ENCODE assay signal across 8 cellular contexts in genomic region chr5:76582252-76583162, GRCh38. TPM values are rescaled to one million over a fixed set of nuclear protein-coding genes. Genes with fewer than 3 reads are reported as not detected.
DNase-seq lines count a peak whose midpoint lies in the region; ATAC-seq and TF ChIP-seq lines count a peak whose summit lies in the region.

No MANE protein-coding gene starts in this region.

- TF ChIP-seq CTCF in GM13976 (IDR thresholded peaks at IDR 0.05; ENCODE audit: borderline replicate concordance, control extremely low read depth, extremely low read depth, insufficient read depth, missing control alignments) (no peak), choroid plexus epithelial cell (conservative IDR thresholded peaks at IDR 0.05; ENCODE audit: low read depth, low read length) (no peak), foreskin fibroblast (IDR thresholded peaks at IDR 0.05; ENCODE audit: low read depth, low read length) (no peak)

- H3K27ac ChIP-seq in Karpas-422 (ENCODE audit: low read length) = no peak overlapping the region

- H3K79me2 ChIP-seq in Karpas-422 (ENCODE audit: low read length) = no peaks in the 10 kb centered on the region

- H3K27me3 ChIP-seq in Karpas-422 (ENCODE audit: low read length) = no peaks in the 10 kb centered on the region

- H3K36me3 ChIP-seq in Karpas-422 (ENCODE audit: insufficient read depth, low read length) = no peaks in the 10 kb centered on the region

- no peak overlapping the region for H3K9ac ChIP-seq in Karpas-422 (ENCODE audit: low read length)

- no peaks in the 10 kb centered on the region for H3K4me1 ChIP-seq in Karpas-422 (ENCODE audit: low read length)

- H3K9me2 ChIP-seq in Karpas-422 (replicated peaks; ENCODE audit: insufficient read depth, low read length) = no peaks in the 10 kb centered on the region

- H3K4me3 ChIP-seq in choroid plexus epithelial cell (ENCODE audit: low read depth, low read length) (no peak overlapping the region), Karpas-422 (ENCODE audit: low read length) (no peak overlapping the region), foreskin fibroblast (ENCODE audit: low read depth in 1 of 2, low read length in 2 of 2) (no peak overlapping the region)

- H4K20me1 ChIP-seq in Karpas-422 (ENCODE audit: insufficient read depth, low read depth, low read length) = no peaks in the 10 kb centered on the region

- no peak overlapping the region for H3K4me2 ChIP-seq in Karpas-422 (ENCODE audit: low read depth, low read length, poor library complexity, severe bottlenecking)

- in situ Hi-C loops in GM13976 (cut with MboI; ENCODE audit: low sequenced_read_pairs, unreplicated experiment) = no loop called here

- peak; percentile 82 for ATAC-seq in GM21528 (IDR thresholded peaks at IDR 0.05; ENCODE audit: low FRiP score, unreplicated experiment)

- H2AFZ ChIP-seq in Karpas-422 (ENCODE audit: low read length) = no peak overlapping the region

- H3K9me3 ChIP-seq in Karpas-422 (ENCODE audit: low read length) = no peaks in the 10 kb centered on the region

- DNase-seq in GM13976 (ENCODE audit: low spot score) = peak; percentile 35
- peak; percentile 19 to 31 for DNase-seq in Kasumi-1 (lab: John Stamatoyannopoulos, UW)
- DNase-seq in choroid plexus epithelial cell (ENCODE audit: low read depth) = peak; percentile 42
- DNase-seq in DMS79 (lab: John Stamatoyannopoulos, UW) = no peak
- no peak for DNase-seq in Karpas-422
- no peak for DNase-seq in foreskin fibroblast
- no peak for DNase-seq in activated CD4-positive, alpha-beta T cell treated with anti-CD3 and anti-CD28 coated beads for 1 hour

RNA-seq across cellular contexts. Expression of gene F2RL2, which starts 40.7 kb away (rescaled TPM):
- not detected in 2 replicates for total RNA-seq in Karpas-422 (2014; rRNA removed; shearing (Covaris generic); ENCODE audit: low replicate concordance)

Comparison
In these comparisons a context has a peak if more than half of its experiments do, and no peak if none do; other contexts are left out.
1. DNase-seq: peak in GM13976 (single experiment), Kasumi-1 (2 of 2) and choroid plexus epithelial cell (single experiment); none in DMS79 (single experiment), Karpas-422 (single experiment), foreskin fibroblast (0 of 2) and activated CD4-positive, alpha-beta T cell treated with anti-CD3 and anti-CD28 coated beads for 1 hour (single experiment).